ENCODE assay signal across 1 cellular context in the genomic region with DNA sequence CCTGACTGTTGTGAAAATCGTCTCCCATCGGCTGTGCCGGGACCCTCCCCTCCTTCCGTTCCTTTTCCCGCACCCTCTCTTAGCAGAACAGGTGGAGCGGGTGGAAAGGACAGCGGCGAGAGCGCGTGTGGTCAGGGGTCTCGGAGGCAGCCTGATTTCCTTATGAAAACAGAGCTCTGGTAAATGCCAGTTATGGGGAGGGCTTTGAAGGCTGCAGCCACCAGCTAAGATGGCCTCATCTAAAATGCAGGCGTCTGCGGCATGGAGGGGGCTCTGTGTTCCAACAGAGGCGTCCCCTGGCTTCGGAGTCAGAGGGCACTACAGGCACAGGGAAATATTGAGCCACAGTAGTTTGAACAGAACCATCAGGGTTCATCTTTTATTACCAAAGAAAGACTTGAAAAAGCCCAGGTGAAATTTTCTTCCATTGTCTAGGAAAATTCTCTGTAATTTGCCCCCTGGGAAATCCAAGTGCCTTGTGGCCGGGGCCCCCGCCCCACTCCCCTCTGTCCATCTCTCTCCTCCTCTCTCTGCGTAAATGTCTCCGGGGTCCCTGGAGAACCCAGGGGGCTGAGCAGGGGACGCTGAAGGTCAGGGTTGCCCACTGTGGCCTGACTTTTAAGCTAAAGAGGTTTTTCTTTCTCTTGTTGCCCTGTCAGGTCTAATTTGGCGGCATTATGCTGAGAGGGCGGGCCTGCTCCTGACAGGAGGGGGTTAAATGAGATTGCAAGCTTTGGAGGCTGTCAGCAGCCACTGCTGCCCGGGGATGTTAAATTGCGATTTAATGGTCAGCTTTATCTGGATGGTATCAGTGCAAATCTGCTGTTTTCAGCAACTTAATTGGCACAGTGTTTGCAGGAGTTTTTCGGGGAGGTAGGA.
TF ChIP-seq lines count a peak whose summit lies in the region.

No MANE protein-coding gene starts in this region.

TF ChIP-seq in GM23338, 12 proteins besides CTCF, POLR2A, EP300 and RAD21:
- TF ChIP-seq JUNB (IDR thresholded peaks at IDR 0.05; ENCODE audit: unreplicated experiment): no peak
- no peak for TF ChIP-seq CREB1 (CRISPR knock-in tag; IDR thresholded peaks at IDR 0.05; ENCODE audit: low read depth)
- no peak for TF ChIP-seq EZH2 (IDR thresholded peaks at IDR 0.05; ENCODE audit: low read depth, unreplicated experiment)
- no peak for TF ChIP-seq REST (IDR thresholded peaks at IDR 0.05; ENCODE audit: unreplicated experiment)
- TF ChIP-seq, protein P1, sequence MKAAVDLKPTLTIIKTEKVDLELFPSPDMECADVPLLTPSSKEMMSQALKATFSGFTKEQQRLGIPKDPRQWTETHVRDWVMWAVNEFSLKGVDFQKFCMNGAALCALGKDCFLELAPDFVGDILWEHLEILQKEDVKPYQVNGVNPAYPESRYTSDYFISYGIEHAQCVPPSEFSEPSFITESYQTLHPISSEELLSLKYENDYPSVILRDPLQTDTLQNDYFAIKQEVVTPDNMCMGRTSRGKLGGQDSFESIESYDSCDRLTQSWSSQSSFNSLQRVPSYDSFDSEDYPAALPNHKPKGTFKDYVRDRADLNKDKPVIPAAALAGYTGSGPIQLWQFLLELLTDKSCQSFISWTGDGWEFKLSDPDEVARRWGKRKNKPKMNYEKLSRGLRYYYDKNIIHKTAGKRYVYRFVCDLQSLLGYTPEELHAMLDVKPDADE (IDR thresholded peaks at IDR 0.05): no peak
- TF ChIP-seq EZH2phosphoT487 (IDR thresholded peaks at IDR 0.05; ENCODE audit: unreplicated experiment): no peak
- no peak for TF ChIP-seq STAT1 (IDR thresholded peaks at IDR 0.05; ENCODE audit: unreplicated experiment)
- no peak for TF ChIP-seq ZNF331 (CRISPR knock-in tag; IDR thresholded peaks at IDR 0.05; ENCODE audit: low read depth)
- no peak for TF ChIP-seq NANOG (IDR thresholded peaks at IDR 0.05; ENCODE audit: borderline replicate concordance)
- TF ChIP-seq POLR2AphosphoS5 (IDR thresholded peaks at IDR 0.05; ENCODE audit: low read depth): no peak
- TF ChIP-seq ZNF462 (CRISPR knock-in tag; IDR thresholded peaks at IDR 0.05): no peak
